Comparison of ENCODE assay signal across 28 cellular contexts in the genomic region with DNA sequence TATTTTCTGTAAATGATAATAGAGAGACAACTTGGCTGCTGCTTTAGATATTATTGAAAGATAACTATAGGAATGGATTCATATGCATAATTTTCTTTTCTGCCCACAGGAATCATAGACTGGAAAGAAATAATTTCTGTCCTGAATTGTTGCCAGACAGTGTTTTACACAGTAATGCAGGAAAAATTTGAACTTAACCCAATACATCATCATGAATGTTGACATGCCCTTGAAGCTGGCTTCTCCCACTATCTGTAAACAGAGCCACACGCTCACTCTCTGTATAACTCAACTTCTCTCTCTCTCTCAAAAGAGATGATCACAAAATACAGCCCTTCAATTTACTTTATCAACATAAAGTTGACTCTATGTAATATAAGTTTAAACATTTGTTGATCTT. TPM values are rescaled to one million over a fixed set of nuclear protein-coding genes. Genes with fewer than 3 reads are reported as not detected.
"Had no signal": no experiment of that assay in that cellular context is flagged by ENCODE, and none has a peak within 500 bp of the region (broad histone marks: within the 10 kb centered on the region; RNA-seq: fewer than 3 reads in every experiment).

No MANE protein-coding gene starts in this region.

- H3K4me3 Mint-ChIP-seq: activated naive CD8-positive, alpha-beta T cell; activated T-cell treated with anti-CD3 and anti-CD28 coated beads, Interleukin-2, amount 50 U/mL, for 72 hours; nephron; T-cell had no signal

- H3K4me3 ChIP-seq: adrenal gland, breast epithelium, colonic mucosa, gastrocnemius medialis, left ventricle myocardium inferior, lung, thoracic aorta had no signal

- ATAC-seq: activated T-cell treated with anti-CD3 and anti-CD28 coated beads, Interleukin-2, amount 50 U/mL, for 72 hours; esophagus mucosa; gastrocnemius medialis; right cardiac atrium; stimulated activated naive CD8-positive, alpha-beta T cell treated with anti-CD3 and anti-CD28 coated beads, Interleukin-15, Interleukin-2, amounts not matched to agents 100 U/mL and 50 U/mL, for 24 hours; T-cell had no signal

- H3K27ac ChIP-seq: adrenal gland, breast epithelium, colonic mucosa, gastrocnemius medialis, left ventricle myocardium inferior, thoracic aorta had no signal

- H3K4me1 Mint-ChIP-seq: T-cell had no signal

- H3K36me3 Mint-ChIP-seq: activated naive CD8-positive, alpha-beta T cell; T-cell had no signal

- H3K9me3 Mint-ChIP-seq: activated T-cell treated with anti-CD3 and anti-CD28 coated beads, Interleukin-2, amount 50 U/mL, for 72 hours; nephron had no signal

- H3K36me3 ChIP-seq: adrenal gland, breast epithelium, colonic mucosa, gastrocnemius medialis, left ventricle myocardium inferior, thoracic aorta had no signal

- H3K27ac Mint-ChIP-seq: activated naive CD8-positive, alpha-beta T cell; activated T-cell treated with anti-CD3 and anti-CD28 coated beads, Interleukin-2, amount 50 U/mL, for 72 hours; nephron; T-cell had no signal

- H3K27me3 ChIP-seq: adrenal gland, breast epithelium, colonic mucosa, gastrocnemius medialis had no signal

- H3K4me1 ChIP-seq: breast epithelium, colonic mucosa, gastrocnemius medialis, left ventricle myocardium inferior had no signal

- H3K9me3 ChIP-seq: adrenal gland, breast epithelium, colonic mucosa, gastrocnemius medialis, left ventricle myocardium inferior, thoracic aorta had no signal

- DNase-seq: activated CD4-positive, alpha-beta T cell treated with anti-CD3 and anti-CD28 coated beads for 4 hours; activated CD4-positive, alpha-beta T cell treated with anti-CD3 and anti-CD28 coated beads, Interleukin-2, amount 50 U/mL, for 4 hours; activated CD4-positive, CD25-positive, alpha-beta regulatory T cell; activated effector memory CD4-positive, alpha-beta T cell treated with Interleukin-2 at 50 U/mL for 16 hours; activated naive CD4-positive, alpha-beta T cell treated with Interleukin-2 at 50 U/mL for 16 hours; activated T-cell treated with anti-CD3 and anti-CD28 coated beads for 4 hours; activated T-cell treated with anti-CD3 and anti-CD28 coated beads, Interleukin-2, amount 50 U/mL, for 72 hours; colonic mucosa; gastrocnemius medialis; glutamatergic neuron; islet precursor cell; left ventricle myocardium inferior; posterior cingulate gyrus; right cardiac atrium; stimulated activated CD4-positive, alpha-beta T cell treated with anti-CD3 and anti-CD28 coated beads, Interleukin-2, amount 100 ng/mL, for 48 hours; stimulated activated naive CD8-positive, alpha-beta T cell treated with anti-CD3 and anti-CD28 coated beads, Interleukin-15, Interleukin-2, amounts not matched to agents 100 U/mL and 50 U/mL, for 24 hours; T-cell; trophoblast cell had no signal

RNA-seq across cellular contexts. Expression of a gene that starts 56.6 kb away (rescaled TPM):
- total RNA-seq: adrenal gland; gastrocnemius medialis; left ventricle myocardium inferior; mesenteric fat pad; mucosa of gallbladder; right cardiac atrium; T-helper 2 cell treated with Interferon-gamma antibody and Interleukin-4, amounts not matched to agents 100 ng/mL and 5 ng/mL, for 36 hours had no signal
- polyA plus RNA-seq: right cardiac atrium had no signal
